Comparison of ENCODE assay signal across 8 cellular contexts in genomic region chr17:1714980-1715802, GRCh38. TPM values are rescaled to one million over a fixed set of nuclear protein-coding genes. Genes with fewer than 3 reads are reported as not detected.
DNase-seq lines count a peak whose midpoint lies in the region; ATAC-seq and TF ChIP-seq lines count a peak whose summit lies in the region.

No MANE protein-coding gene starts in this region.

- no peaks in the 10 kb centered on the region for H3K9me3 ChIP-seq in GM23248 (ENCODE audit: low read depth)
- no peaks in the 10 kb centered on the region for H3K9me3 ChIP-seq in heart left ventricle
- no peaks in the 10 kb centered on the region for H3K9me3 ChIP-seq in parathyroid adenoma (ENCODE audit: control insufficient read depth, low read length)

- peaks cover 17% of the 10 kb centered on the region for H3K27me3 Mint-ChIP-seq in activated naive CD8-positive, alpha-beta T cell treated with anti-CD3 and anti-CD28 coated beads, Interleukin-2, amount 50 U/mL, for 24 hours

- peaks cover 42% of the 10 kb centered on the region for H3K4me1 ChIP-seq in GM23248 (ENCODE audit: insufficient read depth)
- H3K4me1 ChIP-seq in heart left ventricle, result peaks cover 9 to 64% (median 53%) of the 10 kb centered on the region in 12 donors
- H3K4me1 ChIP-seq in parathyroid adenoma, result peaks cover 26% of the 10 kb centered on the region

- peak overlapping the region; percentile 61 for H3K4me3 Mint-ChIP-seq in activated naive CD8-positive, alpha-beta T cell treated with anti-CD3 and anti-CD28 coated beads, Interleukin-2, amount 50 U/mL, for 24 hours

- no peak overlapping the region for H2AFZ ChIP-seq in GM23248
- peak overlapping the region; percentile 61 for H2AFZ ChIP-seq in parathyroid adenoma

- WGBS in GM23248 (ENCODE audit: low coverage in 1 of 2, low lambda C conversion rate in 2 of 2, missing lambda C conversion rate in 2 of 2), 2 experiments, result 0 to 2% methylated on average over 15 to 30 of the region's 32 CpGs
- 0 to 2% (median 1%) methylated on average over 16 to 32 of the region's 32 CpGs for WGBS in heart left ventricle, 4 donors

- peaks cover 33% of the 10 kb centered on the region for H3K4me1 Mint-ChIP-seq in activated naive CD8-positive, alpha-beta T cell treated with anti-CD3 and anti-CD28 coated beads, Interleukin-2, amount 50 U/mL, for 24 hours

- peak overlapping the region; percentile 84 for H3K4me2 ChIP-seq in GM23248 (ENCODE audit: unreplicated experiment)
- peak overlapping the region; percentile 99 for H3K4me2 ChIP-seq in parathyroid adenoma (ENCODE audit: low read length)

- in situ Hi-C loops in GM23248 (cut with MboI), result no loop called here

- H3K9ac ChIP-seq in GM23248, result peak overlapping the region; percentile 99
- peak overlapping the region; percentile 87 for H3K9ac ChIP-seq in parathyroid adenoma

- no peaks in the 10 kb centered on the region for H3K9me2 ChIP-seq in GM23248 (ENCODE audit: insufficient read depth)

- peak; percentile 24 to 80 for TF ChIP-seq POLR2A in heart left ventricle (IDR thresholded peaks at IDR 0.05)

- peaks cover 21% of the 10 kb centered on the region; the same call in 1 of the 2 replicates for H4K20me1 ChIP-seq in GM23248 (ENCODE audit: insufficient read depth)

- DNase-seq in GM23248 (peak; percentile 96), heart left ventricle (peak; percentile 92 to 97 (median 94)), NCI-H748 (lab: John Stamatoyannopoulos, UW; ENCODE audit: unreplicated experiment) (no peak)
- peak; percentile 57 for DNase-seq in activated naive CD8-positive, alpha-beta T cell treated with anti-CD3 and anti-CD28 coated beads, Interleukin-2, amount 50 U/mL, for 24 hours

- H3F3A ChIP-seq in GM23248 (ENCODE audit: insufficient read depth), result peaks cover 34% of the 10 kb centered on the region

- H3K36me3 ChIP-seq in GM23248 (ENCODE audit: low read depth), result peaks cover 30% of the 10 kb centered on the region
- H3K36me3 ChIP-seq in heart left ventricle, result peaks cover 0 to 37% (median 32%) of the 10 kb centered on the region in 9 donors
- H3K36me3 ChIP-seq in parathyroid adenoma (ENCODE audit: control insufficient read depth, insufficient read depth, low read length), result no peaks in the 10 kb centered on the region

- intact Hi-C loops in heart left ventricle (cut with DNase I), result loop anchor here in 8 of 10 donors (1.0 to 10.0 kb wide), 13 partner anchors 30 to 680 kb away; partner anchors contain the start of genes PRPF8 (in 2 of the 8), OVCA2 (in 1 of the 8), RILP (in 1 of the 8) and RTN4RL1 (in 1 of the 8)

- H3K79me2 ChIP-seq in GM23248 (ENCODE audit: insufficient read depth) (peaks cover 40% of the 10 kb centered on the region), parathyroid adenoma (peaks cover 8% of the 10 kb centered on the region)

- H3K27ac ChIP-seq in GM23248, result peak overlapping the region; percentile 98
- peak overlapping the region; percentile 96 to 100 (median 100) for H3K27ac ChIP-seq in heart left ventricle
- H3K27ac ChIP-seq in parathyroid adenoma, result peak overlapping the region; percentile 94

- H3K27me3 ChIP-seq in GM23248 (replicated peaks; ENCODE audit: insufficient read depth) (no peaks in the 10 kb centered on the region), heart left ventricle (no peaks in the 10 kb centered on the region), parathyroid adenoma (ENCODE audit: control insufficient read depth, insufficient read depth, low read length) (no peaks in the 10 kb centered on the region)

- ATAC-seq in activated naive CD8-positive, alpha-beta T cell treated with anti-CD3 and anti-CD28 coated beads, Interleukin-2, amount 50 U/mL, for 24 hours, result no peak
- ATAC-seq in heart left ventricle, result peak; percentile 39 to 66 (median 61)
- no peak for ATAC-seq in HG02981 (IDR thresholded peaks at IDR 0.05; ENCODE audit: unreplicated experiment)
- ATAC-seq in HG03095 (IDR thresholded peaks at IDR 0.05; ENCODE audit: unreplicated experiment), result no peak

- no peak overlapping the region for H3K27ac Mint-ChIP-seq in activated naive CD8-positive, alpha-beta T cell treated with anti-CD3 and anti-CD28 coated beads, Interleukin-2, amount 50 U/mL, for 24 hours

- H3K4me3 ChIP-seq in GM23248 (peak overlapping the region; percentile 94), heart left ventricle (peak overlapping the region; percentile 67 to 100 (median 94)), parathyroid adenoma (ENCODE audit: low read depth, low read length) (peak overlapping the region; percentile 98)

- TF ChIP-seq CTCF in heart left ventricle (IDR thresholded peaks at IDR 0.05) (no peak), parathyroid adenoma (IDR thresholded peaks at IDR 0.05) (no peak)

- no peaks in the 10 kb centered on the region for H3K9me3 Mint-ChIP-seq in activated naive CD8-positive, alpha-beta T cell treated with anti-CD3 and anti-CD28 coated beads, Interleukin-2, amount 50 U/mL, for 24 hours

- H3K36me3 Mint-ChIP-seq in activated naive CD8-positive, alpha-beta T cell treated with anti-CD3 and anti-CD28 coated beads, Interleukin-2, amount 50 U/mL, for 24 hours (ENCODE audit: low read depth), result no peaks in the 10 kb centered on the region

TF ChIP-seq in PFSK-1, 5 proteins besides CTCF, POLR2A, EP300 and RAD21:
- TF ChIP-seq, protein P1, sequence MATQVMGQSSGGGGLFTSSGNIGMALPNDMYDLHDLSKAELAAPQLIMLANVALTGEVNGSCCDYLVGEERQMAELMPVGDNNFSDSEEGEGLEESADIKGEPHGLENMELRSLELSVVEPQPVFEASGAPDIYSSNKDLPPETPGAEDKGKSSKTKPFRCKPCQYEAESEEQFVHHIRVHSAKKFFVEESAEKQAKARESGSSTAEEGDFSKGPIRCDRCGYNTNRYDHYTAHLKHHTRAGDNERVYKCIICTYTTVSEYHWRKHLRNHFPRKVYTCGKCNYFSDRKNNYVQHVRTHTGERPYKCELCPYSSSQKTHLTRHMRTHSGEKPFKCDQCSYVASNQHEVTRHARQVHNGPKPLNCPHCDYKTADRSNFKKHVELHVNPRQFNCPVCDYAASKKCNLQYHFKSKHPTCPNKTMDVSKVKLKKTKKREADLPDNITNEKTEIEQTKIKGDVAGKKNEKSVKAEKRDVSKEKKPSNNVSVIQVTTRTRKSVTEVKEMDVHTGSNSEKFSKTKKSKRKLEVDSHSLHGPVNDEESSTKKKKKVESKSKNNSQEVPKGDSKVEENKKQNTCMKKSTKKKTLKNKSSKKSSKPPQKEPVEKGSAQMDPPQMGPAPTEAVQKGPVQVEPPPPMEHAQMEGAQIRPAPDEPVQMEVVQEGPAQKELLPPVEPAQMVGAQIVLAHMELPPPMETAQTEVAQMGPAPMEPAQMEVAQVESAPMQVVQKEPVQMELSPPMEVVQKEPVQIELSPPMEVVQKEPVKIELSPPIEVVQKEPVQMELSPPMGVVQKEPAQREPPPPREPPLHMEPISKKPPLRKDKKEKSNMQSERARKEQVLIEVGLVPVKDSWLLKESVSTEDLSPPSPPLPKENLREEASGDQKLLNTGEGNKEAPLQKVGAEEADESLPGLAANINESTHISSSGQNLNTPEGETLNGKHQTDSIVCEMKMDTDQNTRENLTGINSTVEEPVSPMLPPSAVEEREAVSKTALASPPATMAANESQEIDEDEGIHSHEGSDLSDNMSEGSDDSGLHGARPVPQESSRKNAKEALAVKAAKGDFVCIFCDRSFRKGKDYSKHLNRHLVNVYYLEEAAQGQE (IDR thresholded peaks at IDR 0.05; ENCODE audit: insufficient read depth in 1 of 2, low read depth in 2 of 2, low read length in 2 of 2), result no peak
- TF ChIP-seq TAF1 (IDR thresholded peaks at IDR 0.05; ENCODE audit: borderline replicate concordance, insufficient read depth, low read length) (peak; percentile 56; the same call in 1 of the 2 replicates), SIN3A (IDR thresholded peaks at IDR 0.05; ENCODE audit: borderline replicate concordance, insufficient read depth, low read length) (peak; percentile 76; the same call in 1 of the 2 replicates), POLR2AphosphoS5 (IDR thresholded peaks at IDR 0.05; ENCODE audit: low read depth, low read length) (no peak; the same call in 1 of the 2 replicates)

RNA-seq across cellular contexts. Expression of gene TLCD2, which starts 5.0 kb away (rescaled TPM):
- total RNA-seq in GM23248 (2014; rRNA removed; shearing (Covaris generic)), result 2.2 and 2.8 TPM in 2 replicates
- 2.2 and 2.4 TPM in 2 replicates for polyA plus RNA-seq in GM23248 (2016; fragmentation: Nextera tagmentation; extraction: Ambion mirVana)
- 1.4 TPM for polyA plus RNA-seq in PFSK-1 (2012; ENCODE audit: insufficient read length, low read depth)
- total RNA-seq in heart left ventricle, result 1 to 10 TPM; 1.5 to 6.1 (median 2.3) TPM
- 1 to 10 TPM; 1.5 to 3.3 TPM for polyA plus RNA-seq in heart left ventricle

RNA-seq across cellular contexts. Expression of gene WDR81, which starts 9.3 kb away (rescaled TPM):
- total RNA-seq in GM23248 (2014; rRNA removed; shearing (Covaris generic)), result 23.0 and 23.9 TPM in 2 replicates
- polyA plus RNA-seq in GM23248 (2016; fragmentation: Nextera tagmentation; extraction: Ambion mirVana) (4.4 and 5.8 TPM in 2 replicates), heart left ventricle (10 to 100 TPM in 1 of 2 donors, 1 to 10 TPM in 1; 9.1 to 12.5 TPM)
- 47.8 TPM for polyA plus RNA-seq in PFSK-1 (2012; ENCODE audit: insufficient read length, low read depth)
- 10 to 100 TPM in 4 of 9 donors, 1 to 10 TPM in 5; 7.2 to 29.0 (median 9.3) TPM for total RNA-seq in heart left ventricle

RNA-seq across cellular contexts. Expression of gene SERPINF2, which starts 27.5 kb away (rescaled TPM):
- total RNA-seq in GM23248 (2014; rRNA removed; shearing (Covaris generic)), result not detected in 2 replicates
- polyA plus RNA-seq in GM23248 (2016; fragmentation: Nextera tagmentation; extraction: Ambion mirVana) (0.08 TPM in 1 of 2 replicates, not detected in the other), heart left ventricle (1 to 10 TPM in 1 of 2 donors, under 1 TPM in 1; 0.65 to 1.4 TPM)
- polyA plus RNA-seq in PFSK-1 (2012; ENCODE audit: insufficient read length, low read depth), result 1.1 TPM
- total RNA-seq in heart left ventricle, result 1 to 10 TPM in 2 of 9 donors, under 1 TPM in 6, not detected in 1; 0.25 to 1.8 (median 0.77) TPM

RNA-seq across cellular contexts. Expression of gene PRPF8, which starts 30.5 kb away (rescaled TPM):
- total RNA-seq in GM23248 (2014; rRNA removed; shearing (Covaris generic)), result 72.2 and 76.9 TPM in 2 replicates
- polyA plus RNA-seq in GM23248 (2016; fragmentation: Nextera tagmentation; extraction: Ambion mirVana) (90.3 and 93.8 TPM in 2 replicates), heart left ventricle (10 to 100 TPM; 70.1 to 98.1 TPM)
- polyA plus RNA-seq in PFSK-1 (2012; ENCODE audit: insufficient read length, low read depth), result 613 TPM
- 100 to 1,000 TPM; 119 to 195 (median 174) TPM for total RNA-seq in heart left ventricle

RNA-seq across cellular contexts. Expression of gene SERPINF1, which starts 46.7 kb away (rescaled TPM):
- 60.3 and 91.4 TPM in 2 replicates for total RNA-seq in GM23248 (2014; rRNA removed; shearing (Covaris generic))
- 28.3 and 29.0 TPM in 2 replicates for polyA plus RNA-seq in GM23248 (2016; fragmentation: Nextera tagmentation; extraction: Ambion mirVana)
- polyA plus RNA-seq in PFSK-1 (2012; ENCODE audit: insufficient read length, low read depth), result 1,439 TPM
- total RNA-seq in heart left ventricle, result 100 to 1,000 TPM in 5 of 9 donors, 10 to 100 TPM in 4; 67.5 to 460 (median 103) TPM
- polyA plus RNA-seq in heart left ventricle, result 100 to 1,000 TPM; 101 to 125 TPM

Comparison
In these comparisons a context has a peak if more than half of its experiments do, and no peak if none do; other contexts are left out.
1. ATAC-seq: peak in heart left ventricle (4 of 4); none in activated naive CD8-positive, alpha-beta T cell treated with anti-CD3 and anti-CD28 coated beads, Interleukin-2, amount 50 U/mL, for 24 hours (single experiment), HG02981 (single experiment) and HG03095 (single experiment).
2. Peak in every context shown above with its lines, with median percentiles within 50 percentile points of each other: H3K27ac ChIP-seq and H3K4me3 ChIP-seq.